1 cellular context compared by ENCODE assay signal in genomic region chr9:136124976-136125692, GRCh38.
A peak's percentile ranks its signal among the peaks of the same experiment; 100 is the strongest.
TF ChIP-seq lines count a peak whose summit lies in the region.

No MANE protein-coding gene starts in this region.

TF ChIP-seq in HepG2, 621 proteins besides CTCF, POLR2A, EP300 and RAD21:
- 0 out of 2 replicates have a peak, but pooled peaks have one; percentile 56 for TF ChIP-seq EHMT2 (IDR thresholded peaks at IDR 0.05; ENCODE audit: borderline replicate concordance, low read depth, low read length)
- no peak for TF ChIP-seq ZNF761 (CRISPR knock-in tag; conservative IDR thresholded peaks at IDR 0.05)
